In the genomic region with DNA sequence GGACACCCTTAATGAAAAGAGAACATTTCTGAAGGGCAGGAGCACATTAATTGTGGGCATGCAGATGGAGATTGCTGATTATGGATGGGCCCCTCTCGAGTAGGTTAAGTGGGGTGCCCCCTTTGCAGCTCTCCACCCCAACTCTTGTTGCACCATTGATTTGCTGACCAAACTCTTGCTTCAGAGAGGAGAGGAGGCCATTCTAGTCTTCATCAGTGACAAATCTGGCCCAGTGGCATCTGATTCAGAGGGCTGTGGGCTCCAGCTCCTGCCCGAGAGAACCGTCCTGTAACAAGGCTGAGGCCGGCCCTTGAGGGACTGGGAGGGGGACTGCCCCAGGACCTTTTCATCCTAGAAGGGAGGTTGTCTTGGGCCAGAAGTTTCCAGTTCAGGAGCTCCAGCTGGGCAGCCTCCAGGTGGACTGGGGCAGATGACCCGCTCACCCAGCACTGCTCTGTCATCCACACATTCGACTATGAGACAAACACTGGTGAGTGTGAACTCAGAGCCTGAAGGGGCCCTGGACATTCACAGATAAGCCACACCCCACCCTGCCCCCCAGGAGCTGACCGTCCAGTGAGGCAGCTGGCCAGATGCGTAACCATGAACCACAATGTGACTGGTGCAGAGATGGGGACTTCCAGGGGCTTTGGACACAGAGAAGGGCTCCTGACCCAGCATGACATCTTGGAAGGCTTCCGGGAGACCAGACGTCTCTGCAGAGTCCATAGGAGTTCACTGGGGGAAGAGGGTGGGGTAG, we compare ENCODE assay signal across 23 cellular contexts. TPM values are rescaled to one million over a fixed set of nuclear protein-coding genes. Genes with fewer than 3 reads are reported as not detected.
"Had no signal": no experiment of that assay in that cellular context is flagged by ENCODE, and none has a peak within 500 bp of the region (broad histone marks: within the 10 kb centered on the region; RNA-seq: fewer than 3 reads in every experiment).

No MANE protein-coding gene starts in this region.

- H3K9me3 Mint-ChIP-seq: naive thymus-derived CD8-positive, alpha-beta T cell; nephron progenitor cell; neural crest cell; stimulated activated effector memory CD8-positive, alpha-beta T cell treated with anti-CD3 and anti-CD28 coated beads, Interleukin-12 subunit alpha, Interleukin-12 subunit beta, amount 100 ng/mL, for 72 hours; stimulated activated naive B cell treated with anti-CD40 and anti-IgM and Interleukin-4, amounts not matched to agents 10 μg/mL and 1 μg/mL and 100 μg/mL, for 72 hours; stimulated activated naive CD8-positive, alpha-beta T cell treated with anti-CD3 and anti-CD28 coated beads, Interleukin-15, Interleukin-2, amounts not matched to agents 100 ng/mL and 50 ng/mL, for 24 hours had no signal

- H3K4me3 Mint-ChIP-seq: naive thymus-derived CD8-positive, alpha-beta T cell; nephron progenitor cell; neural crest cell; stimulated activated effector memory CD8-positive, alpha-beta T cell treated with anti-CD3 and anti-CD28 coated beads, Interleukin-12 subunit alpha, Interleukin-12 subunit beta, amount 100 ng/mL, for 72 hours; stimulated activated naive B cell treated with anti-CD40 and anti-IgM and Interleukin-4, amounts not matched to agents 10 μg/mL and 1 μg/mL and 100 μg/mL, for 72 hours; stimulated activated naive CD8-positive, alpha-beta T cell treated with anti-CD3 and anti-CD28 coated beads, Interleukin-15, Interleukin-2, amounts not matched to agents 100 ng/mL and 50 ng/mL, for 24 hours had no signal

- ATAC-seq: naive thymus-derived CD8-positive, alpha-beta T cell; right lobe of liver; stimulated activated effector memory CD8-positive, alpha-beta T cell treated with anti-CD3 and anti-CD28 coated beads, Interleukin-12 subunit alpha, Interleukin-12 subunit beta, amount 100 ng/mL, for 72 hours; stimulated activated naive B cell treated with anti-CD40 and anti-IgM and Interleukin-4, amounts not matched to agents 10 μg/mL and 1 μg/mL and 100 μg/mL, for 72 hours; upper lobe of right lung had no signal

- H3K36me3 Mint-ChIP-seq: naive B cell; naive thymus-derived CD8-positive, alpha-beta T cell; stimulated activated effector memory CD8-positive, alpha-beta T cell treated with anti-CD3 and anti-CD28 coated beads, Interleukin-12 subunit alpha, Interleukin-12 subunit beta, amount 100 ng/mL, for 72 hours; stimulated activated naive B cell treated with anti-CD40 and anti-IgM and Interleukin-4, amounts not matched to agents 10 μg/mL and 1 μg/mL and 100 μg/mL, for 72 hours had no signal

- DNase-seq: naive B cell; naive thymus-derived CD8-positive, alpha-beta T cell; nephron progenitor cell; nucleus accumbens; ovary; retina; right lobe of liver; sigmoid colon; small intestine; stimulated activated CD4-positive, alpha-beta T cell treated with anti-CD3 and anti-CD28 coated beads, Interleukin-15, amount 100 ng/mL, for 24 hours; stimulated activated CD4-positive, alpha-beta T cell treated with anti-CD3 and anti-CD28 coated beads, Interleukin-2, amount 100 ng/mL, for 24 hours; stimulated activated CD4-positive, alpha-beta T cell treated with anti-CD3 and anti-CD28 coated beads, Interleukin-2, amount 100 ng/mL, for 48 hours; stimulated activated CD4-positive, alpha-beta T cell treated with anti-CD3 and anti-CD28 coated beads, Interleukin-4, amount 100 ng/mL, for 24 hours; stimulated activated naive B cell treated with anti-CD40 and anti-IgM and Interleukin-4, amounts not matched to agents 10 μg/mL and 1 μg/mL and 100 μg/mL, for 72 hours; stimulated activated naive CD4-positive, alpha-beta T cell treated with Interleukin-2 at 50 U/mL for 16 hours; stomach; thyroid gland; trophoblast cell; upper lobe of right lung; uterus had no signal

- H3K27ac Mint-ChIP-seq: naive thymus-derived CD8-positive, alpha-beta T cell; nephron progenitor cell; stimulated activated effector memory CD8-positive, alpha-beta T cell treated with anti-CD3 and anti-CD28 coated beads, Interleukin-12 subunit alpha, Interleukin-12 subunit beta, amount 100 ng/mL, for 72 hours; stimulated activated naive B cell treated with anti-CD40 and anti-IgM and Interleukin-4, amounts not matched to agents 10 μg/mL and 1 μg/mL and 100 μg/mL, for 72 hours; stimulated activated naive CD8-positive, alpha-beta T cell treated with anti-CD3 and anti-CD28 coated beads, Interleukin-15, Interleukin-2, amounts not matched to agents 100 ng/mL and 50 ng/mL, for 24 hours had no signal

RNA-seq across cellular contexts. Expression of a gene that starts 55.0 kb away (rescaled TPM):
- total RNA-seq: naive thymus-derived CD8-positive, alpha-beta T cell had no signal
